In genomic region chr19:2739602-2740313, GRCh38 we compare ENCODE assay signal across 8 cellular contexts. TPM values are rescaled to one million over a fixed set of nuclear protein-coding genes. Genes with fewer than 3 reads are reported as not detected.
DNase-seq lines count a peak whose midpoint lies in the region; ATAC-seq and TF ChIP-seq lines count a peak whose summit lies in the region.

TSS of gene SLC39A3 (minus strand) at chr19:2740017. CDS start at chr19:2737257, 2,760 bp downstream.

- H3K36me3 ChIP-seq in PC-9 (ENCODE audit: low read depth): no peaks in the 10 kb centered on the region

- in situ Hi-C loops in KBM-7 (cut with MboI; ENCODE audit: low pct_unique_long_range_greater_than_20kb, low sequenced_read_pairs): no loop called here

- H3K4me2 ChIP-seq in PC-9: peak within 1 kb of the TSS; percentile 79

- H3K9me2 ChIP-seq in PC-9 (ENCODE audit: insufficient read depth): no peaks in the 10 kb centered on the region

- H3K27ac ChIP-seq in PC-9: no peak within 1 kb of the TSS

- intact Hi-C loops in PC-9 (cut with micrococcal nuclease; ENCODE audit: unreplicated experiment): no loop called here

- peaks cover 16% of the 10 kb centered on the region for H3K27me3 ChIP-seq in PC-9 (ENCODE audit: insufficient read depth, low read depth)

- H3K4me1 ChIP-seq in PC-9 (replicated peaks; ENCODE audit: insufficient read depth): no peaks in the 10 kb centered on the region

- no peaks in the 10 kb centered on the region for H4K20me1 ChIP-seq in PC-9 (ENCODE audit: insufficient read depth)

- POLR2A ChIA-PET in PC-9 (lab: Charles Lee; ENCODE audit: unreplicated experiment): no interaction called here

- BruUV-seq in PC-9 (replicated peaks; lab: Mats Ljungman, UMichigan): no TSS peak

- DNase-seq in DMS153 (lab: John Stamatoyannopoulos, UW) (peak; percentile 90), KBM-7 (peak; percentile 99), PC-9 (peak; percentile 85 to 96), activated T-cell treated with anti-CD3 and anti-CD28 coated beads for 48 hours (ENCODE audit: low read depth) (peak; percentile 99), epithelial cell of proximal tubule (ENCODE audit: low read depth) (peak; percentile 70), mucosa of gallbladder (ENCODE audit: low spot score) (peak; percentile 99)
- peak; percentile 98 for DNase-seq in stimulated activated CD8-positive, alpha-beta memory T cell treated with anti-CD3 and anti-CD28 coated beads, Interleukin-4, amount 100 ng/mL, for 24 hours (ENCODE audit: low read depth)

- peak within 1 kb of the TSS; percentile 89 for H2AFZ ChIP-seq in PC-9

- H3F3A ChIP-seq in PC-9 (ENCODE audit: insufficient read depth, low read depth): no peaks in the 10 kb centered on the region

- CTCF ChIA-PET in PC-9 (lab: Charles Lee): interaction anchor here (0.6 kb wide), 1 partner anchor 211 kb away, joined by 4 read pairs; no protein-coding TSS in a partner anchor

- TF ChIP-seq CTCF in PC-9 (conservative IDR thresholded peaks at IDR 0.05) (no peak), epithelial cell of proximal tubule (conservative IDR thresholded peaks at IDR 0.05; ENCODE audit: low read depth, low read length) (no peak)

- no peaks in the 10 kb centered on the region for H3K9me3 ChIP-seq in PC-9 (ENCODE audit: insufficient read depth, low read depth)

- peak within 1 kb of the TSS; percentile 90 for H3K4me3 ChIP-seq in PC-9
- H3K4me3 ChIP-seq in epithelial cell of proximal tubule (ENCODE audit: low read depth, low read length): peak within 1 kb of the TSS; percentile 98

- ATAC-seq in GM21619 (IDR thresholded peaks at IDR 0.05; ENCODE audit: unreplicated experiment): peak; percentile 94

- no peaks in the 10 kb centered on the region for H3K79me2 ChIP-seq in PC-9 (ENCODE audit: low read depth)

RNA-seq across cellular contexts. Expression of gene SLC39A3, which starts in this region (rescaled TPM):
- total RNA-seq in PC-9 (2021): 21.6 and 25.3 TPM in 2 replicates
- total RNA-seq in epithelial cell of proximal tubule: 42.4 and 53.1 TPM in 2 replicates
- 33.8 TPM for total RNA-seq in mucosa of gallbladder
